ENCODE assay signal across 8 cellular contexts in genomic region chr6:31680226-31680840, GRCh38. TPM values are rescaled to one million over a fixed set of nuclear protein-coding genes. Genes with fewer than 3 reads are reported as not detected.
DNase-seq lines count a peak whose midpoint lies in the region; ATAC-seq and TF ChIP-seq lines count a peak whose summit lies in the region.

No MANE protein-coding gene starts in this region.

- H3K4me2 ChIP-seq in SK-N-SH, result peak overlapping the region; percentile 46

- POLR2A ChIA-PET in SK-N-SH (lab: Yijun Ruan, JAX), result no interaction called here

- H2AFZ ChIP-seq in SK-N-SH (ENCODE audit: low read depth), result peak overlapping the region; percentile 85

- H3K27ac ChIP-seq in SK-N-SH (ENCODE audit: low read depth in 2 of 2, low read length in 1 of 2), result peak overlapping the region in 1 of 2 experiments; percentile 31; a peak in 1 of 4 replicates
- no peak overlapping the region for H3K27ac ChIP-seq in iPS-20b (ENCODE audit: low read length)

- H3K36me3 ChIP-seq in SK-N-SH (replicated peaks in 1 of 2; ENCODE audit: control insufficient read depth in 1 of 2, insufficient read depth in 2 of 2, low read length in 1 of 2) (no peaks in the 10 kb centered on the region), iPS-20b (ENCODE audit: insufficient read depth, low read depth, low read length) (no peaks in the 10 kb centered on the region)

- H3K4me1 Mint-ChIP-seq in activated T-helper 2 cell treated with anti-CD3 and anti-CD28 coated beads, Interferon-gamma antibody, Interleukin-2, Interleukin-4, amounts not matched to agents 10 μg/mL and 5 μg/mL and 100 μg/mL, durations not matched to agents 14 hours and 24 hours and 36 hours (ENCODE audit: low read depth), result peaks cover 21% of the 10 kb centered on the region
- peaks cover 18% of the 10 kb centered on the region for H3K4me1 Mint-ChIP-seq in stimulated activated naive CD8-positive, alpha-beta T cell treated with anti-CD3 and anti-CD28 coated beads, Interleukin-15, Interleukin-2, amounts not matched to agents 100 ng/mL and 50 ng/mL, for 24 hours (ENCODE audit: low read depth)

- H3K27ac Mint-ChIP-seq in activated T-helper 2 cell treated with anti-CD3 and anti-CD28 coated beads, Interferon-gamma antibody, Interleukin-2, Interleukin-4, amounts not matched to agents 10 μg/mL and 5 μg/mL and 100 μg/mL, durations not matched to agents 14 hours and 24 hours and 36 hours, result peak overlapping the region; percentile 64
- H3K27ac Mint-ChIP-seq in stimulated activated naive CD8-positive, alpha-beta T cell treated with anti-CD3 and anti-CD28 coated beads, Interleukin-15, Interleukin-2, amounts not matched to agents 100 ng/mL and 50 ng/mL, for 24 hours, result peak overlapping the region; percentile 68

- ATAC-seq in SK-N-SH treated with all-trans-retinoic acid at 6 μM for 48 hours, result no peak
- no peak for ATAC-seq in HG03108 (IDR thresholded peaks at IDR 0.05; ENCODE audit: unreplicated experiment)
- ATAC-seq in left ventricle myocardium superior, result no peak

- no peaks in the 10 kb centered on the region for H3K79me2 ChIP-seq in SK-N-SH (ENCODE audit: insufficient read depth)

- H3F3A ChIP-seq in SK-N-SH (replicated peaks; ENCODE audit: insufficient read depth), result peaks cover 4% of the 10 kb centered on the region

- no peaks in the 10 kb centered on the region for H3K36me3 Mint-ChIP-seq in activated T-helper 2 cell treated with anti-CD3 and anti-CD28 coated beads, Interferon-gamma antibody, Interleukin-2, Interleukin-4, amounts not matched to agents 10 μg/mL and 5 μg/mL and 100 μg/mL, durations not matched to agents 14 hours and 24 hours and 36 hours (ENCODE audit: low read depth)
- H3K36me3 Mint-ChIP-seq in stimulated activated naive CD8-positive, alpha-beta T cell treated with anti-CD3 and anti-CD28 coated beads, Interleukin-15, Interleukin-2, amounts not matched to agents 100 ng/mL and 50 ng/mL, for 24 hours (ENCODE audit: low read depth), result no peaks in the 10 kb centered on the region

- DNase-seq in SK-N-SH (no peak), activated gamma-delta T cell treated with Interleukin-2 at 50 U/mL for 16 hours (no peak), left ventricle myocardium superior (no peak)
- DNase-seq in activated T-helper 2 cell treated with anti-CD3 and anti-CD28 coated beads, Interferon-gamma antibody, Interleukin-2, Interleukin-4, amounts not matched to agents 10 μg/mL and 5 μg/mL and 100 μg/mL, durations not matched to agents 14 hours and 24 hours and 36 hours (ENCODE audit: low spot score), result no peak

- no peaks in the 10 kb centered on the region for H3K9me2 ChIP-seq in SK-N-SH

- no peaks in the 10 kb centered on the region for H3K9me3 Mint-ChIP-seq in activated T-helper 2 cell treated with anti-CD3 and anti-CD28 coated beads, Interferon-gamma antibody, Interleukin-2, Interleukin-4, amounts not matched to agents 10 μg/mL and 5 μg/mL and 100 μg/mL, durations not matched to agents 14 hours and 24 hours and 36 hours
- H3K9me3 Mint-ChIP-seq in stimulated activated naive CD8-positive, alpha-beta T cell treated with anti-CD3 and anti-CD28 coated beads, Interleukin-15, Interleukin-2, amounts not matched to agents 100 ng/mL and 50 ng/mL, for 24 hours, result no peaks in the 10 kb centered on the region

- peak overlapping the region; percentile 73 for H3K4me3 Mint-ChIP-seq in activated T-helper 2 cell treated with anti-CD3 and anti-CD28 coated beads, Interferon-gamma antibody, Interleukin-2, Interleukin-4, amounts not matched to agents 10 μg/mL and 5 μg/mL and 100 μg/mL, durations not matched to agents 14 hours and 24 hours and 36 hours (ENCODE audit: low read depth)
- H3K4me3 Mint-ChIP-seq in stimulated activated naive CD8-positive, alpha-beta T cell treated with anti-CD3 and anti-CD28 coated beads, Interleukin-15, Interleukin-2, amounts not matched to agents 100 ng/mL and 50 ng/mL, for 24 hours, result peak overlapping the region; percentile 75

- TF ChIP-seq RAD21 in SK-N-SH (IDR thresholded peaks at IDR 0.05; ENCODE audit: low read length), result no peak

- intact Hi-C loops in activated T-helper 2 cell treated with anti-CD3 and anti-CD28 coated beads, Interferon-gamma antibody, Interleukin-2, Interleukin-4, amounts not matched to agents 10 μg/mL and 5 μg/mL and 100 μg/mL, durations not matched to agents 14 hours and 24 hours and 36 hours (cut with micrococcal nuclease), result loop anchor here (1.0 to 10.0 kb wide), 4 partner anchors 58 to 274 kb away; partner anchors contain the start of genes NELFE and SKIC2
- intact Hi-C loops in left ventricle myocardium superior (cut with micrococcal nuclease), result no loop called here

- no peaks in the 10 kb centered on the region for H3K9me3 ChIP-seq in SK-N-SH
- no peaks in the 10 kb centered on the region for H3K9me3 ChIP-seq in iPS-20b (ENCODE audit: insufficient read depth, low read depth, low read length)

- whole genome bisulfite sequencing in SK-N-SH (ENCODE audit: low lambda C conversion rate), result 33% methylated on average over 6 of the region's 6 CpGs

- no peak overlapping the region for H3K9ac ChIP-seq in SK-N-SH
- H3K9ac ChIP-seq in iPS-20b (ENCODE audit: low read depth, low read length), result no peak overlapping the region; the same call in 1 of the 2 replicates

- H3K4me1 ChIP-seq in SK-N-SH (ENCODE audit: control insufficient read depth in 1 of 2, insufficient read depth in 2 of 2, low read depth in 1 of 2, low read length in 1 of 2) (peaks cover 3 to 7% of the 10 kb centered on the region in 2 experiments; a peak in 2 of 4 replicates), iPS-20b (ENCODE audit: insufficient read depth, low read length) (no peaks in the 10 kb centered on the region)

- CTCF ChIA-PET in SK-N-SH (lab: Yijun Ruan, JAX), result interaction anchor here (0.6 to 3.2 kb wide), 20 partner anchors 8 to 371 kb away, joined by 3 to 29 read pairs (median 4); partner anchors contain the start of genes LY6G5B and MSH5

- H3K27me3 Mint-ChIP-seq in activated T-helper 2 cell treated with anti-CD3 and anti-CD28 coated beads, Interferon-gamma antibody, Interleukin-2, Interleukin-4, amounts not matched to agents 10 μg/mL and 5 μg/mL and 100 μg/mL, durations not matched to agents 14 hours and 24 hours and 36 hours (ENCODE audit: low read depth), result no peaks in the 10 kb centered on the region
- no peaks in the 10 kb centered on the region for H3K27me3 Mint-ChIP-seq in stimulated activated naive CD8-positive, alpha-beta T cell treated with anti-CD3 and anti-CD28 coated beads, Interleukin-15, Interleukin-2, amounts not matched to agents 100 ng/mL and 50 ng/mL, for 24 hours

- no peak for TF ChIP-seq EP300 in SK-N-SH (IDR thresholded peaks at IDR 0.05; ENCODE audit: borderline replicate concordance in 1 of 2, low read depth in 1 of 2, low read length in 1 of 2)

- no peaks in the 10 kb centered on the region for H3K27me3 ChIP-seq in SK-N-SH (ENCODE audit: insufficient read depth)
- peaks cover 22% of the 10 kb centered on the region for H3K27me3 ChIP-seq in iPS-20b (ENCODE audit: insufficient read depth, low read length)

- H3K4me3 ChIP-seq in SK-N-SH (ENCODE audit: low read depth in 2 of 2, low read length in 1 of 2) (no peak overlapping the region), iPS-20b (ENCODE audit: low read length) (peak overlapping the region; percentile 64; the same call in 1 of the 2 replicates)

- no peaks in the 10 kb centered on the region for H4K20me1 ChIP-seq in SK-N-SH (ENCODE audit: insufficient read depth)

- TF ChIP-seq CTCF in SK-N-SH (IDR thresholded peaks at IDR 0.05), result no peak

RNA-seq across cellular contexts. Expression of gene LY6G5C, which starts 0.5 kb away (rescaled TPM):
- polyA plus RNA-seq in SK-N-SH (2012; rRNA removed), result 0.60 and 1.1 TPM in 2 replicates
- polyA plus RNA-seq in SK-N-SH (2012; cell fraction: cytosol; rRNA removed), result 0.43 and 0.46 TPM in 2 replicates
- polyA plus RNA-seq in SK-N-SH (2012; cell fraction: nucleus; rRNA removed), result 1.4 and 1.6 TPM in 2 replicates
- total RNA-seq in activated T-helper 2 cell treated with anti-CD3 and anti-CD28 coated beads, Interferon-gamma antibody, Interleukin-2, Interleukin-4, amounts not matched to agents 10 μg/mL and 5 μg/mL and 100 μg/mL, durations not matched to agents 14 hours and 24 hours and 36 hours, result 4.6 and 4.8 TPM in 2 replicates
- total RNA-seq in left ventricle myocardium superior, result 1.8 TPM

RNA-seq across cellular contexts. Expression of gene LY6G5B, which starts 10.6 kb away (rescaled TPM):
- 12.7 and 20.6 TPM in 2 replicates for polyA plus RNA-seq in SK-N-SH (2012; rRNA removed)
- 1.0 and 1.7 TPM in 2 replicates for polyA plus RNA-seq in SK-N-SH (2012; cell fraction: cytosol; rRNA removed)
- 138 and 168 TPM in 2 replicates for polyA plus RNA-seq in SK-N-SH (2012; cell fraction: nucleus; rRNA removed)
- total RNA-seq in activated T-helper 2 cell treated with anti-CD3 and anti-CD28 coated beads, Interferon-gamma antibody, Interleukin-2, Interleukin-4, amounts not matched to agents 10 μg/mL and 5 μg/mL and 100 μg/mL, durations not matched to agents 14 hours and 24 hours and 36 hours, result 31.0 and 32.1 TPM in 2 replicates
- total RNA-seq in left ventricle myocardium superior, result 3.9 TPM

RNA-seq across cellular contexts. Expression of gene CSNK2B, which starts 14.5 kb away (rescaled TPM):
- polyA plus RNA-seq in SK-N-SH (2012; rRNA removed), result 97.3 and 101 TPM in 2 replicates
- polyA plus RNA-seq in SK-N-SH (2012; cell fraction: cytosol; rRNA removed), result 78.4 and 88.7 TPM in 2 replicates
- polyA plus RNA-seq in SK-N-SH (2012; cell fraction: nucleus; rRNA removed), result 196 and 229 TPM in 2 replicates
- total RNA-seq in activated T-helper 2 cell treated with anti-CD3 and anti-CD28 coated beads, Interferon-gamma antibody, Interleukin-2, Interleukin-4, amounts not matched to agents 10 μg/mL and 5 μg/mL and 100 μg/mL, durations not matched to agents 14 hours and 24 hours and 36 hours, result 266 and 279 TPM in 2 replicates
- total RNA-seq in left ventricle myocardium superior, result 111 TPM

RNA-seq across cellular contexts. Expression of gene GPANK1, which starts 15.5 kb away (rescaled TPM):
- 18.3 and 19.1 TPM in 2 replicates for polyA plus RNA-seq in SK-N-SH (2012; rRNA removed)
- polyA plus RNA-seq in SK-N-SH (2012; cell fraction: cytosol; rRNA removed), result 14.7 and 16.1 TPM in 2 replicates
- 22.2 and 29.8 TPM in 2 replicates for polyA plus RNA-seq in SK-N-SH (2012; cell fraction: nucleus; rRNA removed)
- 31.5 and 34.7 TPM in 2 replicates for total RNA-seq in activated T-helper 2 cell treated with anti-CD3 and anti-CD28 coated beads, Interferon-gamma antibody, Interleukin-2, Interleukin-4, amounts not matched to agents 10 μg/mL and 5 μg/mL and 100 μg/mL, durations not matched to agents 14 hours and 24 hours and 36 hours
- 19.2 TPM for total RNA-seq in left ventricle myocardium superior

RNA-seq across cellular contexts. Expression of gene C6orf47, which starts 19.8 kb away (rescaled TPM):
- polyA plus RNA-seq in SK-N-SH (2012; rRNA removed), result 10.3 and 11.5 TPM in 2 replicates
- polyA plus RNA-seq in SK-N-SH (2012; cell fraction: cytosol; rRNA removed), result 8.9 and 10.2 TPM in 2 replicates
- 7.4 and 8.3 TPM in 2 replicates for polyA plus RNA-seq in SK-N-SH (2012; cell fraction: nucleus; rRNA removed)
- 18.1 and 19.3 TPM in 2 replicates for total RNA-seq in activated T-helper 2 cell treated with anti-CD3 and anti-CD28 coated beads, Interferon-gamma antibody, Interleukin-2, Interleukin-4, amounts not matched to agents 10 μg/mL and 5 μg/mL and 100 μg/mL, durations not matched to agents 14 hours and 24 hours and 36 hours
- total RNA-seq in left ventricle myocardium superior, result 18.6 TPM
